In genomic region chr12:64625243-64626077, GRCh38 we compare ENCODE assay signal across 8 cellular contexts. TPM values are rescaled to one million over a fixed set of nuclear protein-coding genes. Genes with fewer than 3 reads are reported as not detected.
DNase-seq lines count a peak whose midpoint lies in the region; TF ChIP-seq lines count a peak whose summit lies in the region.

No MANE protein-coding gene starts in this region.

- H3K27ac Mint-ChIP-seq in neural crest cell (ENCODE audit: unreplicated experiment) = peak overlapping the region; percentile 93

- no peaks in the 10 kb centered on the region for H3K27me3 ChIP-seq in Loucy (ENCODE audit: insufficient read depth, low read length, poor library complexity, severe bottlenecking)

- peak overlapping the region; percentile 34 for H3K4me2 ChIP-seq in Loucy (ENCODE audit: low read depth, low read length, poor library complexity, severe bottlenecking)

- H3F3A ChIP-seq in Loucy (ENCODE audit: low read depth) = no peaks in the 10 kb centered on the region

- H3K9ac ChIP-seq in Loucy (ENCODE audit: low read depth, low read length, poor library complexity, severe bottlenecking) = no peak overlapping the region

- H3K4me1 ChIP-seq in Loucy (ENCODE audit: insufficient read depth, low read length, poor library complexity, severe bottlenecking) = peaks cover 12% of the 10 kb centered on the region

- peaks cover 94% of the 10 kb centered on the region for H3K79me2 ChIP-seq in Loucy (ENCODE audit: insufficient read depth, low read length)

- H3K27me3 Mint-ChIP-seq in neural crest cell (ENCODE audit: low read depth) = no peaks in the 10 kb centered on the region

- H3K4me3 ChIP-seq in GM12864 (ENCODE audit: low read depth, low read length) (peak overlapping the region; percentile 39), Loucy (ENCODE audit: low read length, poor library complexity, severe bottlenecking) (no peak overlapping the region), fibroblast of pulmonary artery (replicated peaks; ENCODE audit: low read depth, low read length) (peak overlapping the region; percentile 30)

- TF ChIP-seq CTCF in GM12864 (IDR thresholded peaks at IDR 0.05; ENCODE audit: low read depth, low read length, missing control alignments) (no peak), Loucy (conservative IDR thresholded peaks at IDR 0.05; ENCODE audit: low read length) (no peak), fibroblast of pulmonary artery (IDR thresholded peaks at IDR 0.05; ENCODE audit: low read length, missing control alignments) (no peak), neural crest cell (conservative IDR thresholded peaks at IDR 0.05) (no peak)

- H3K9me2 ChIP-seq in Loucy (replicated peaks; ENCODE audit: low read depth, low read length) = no peaks in the 10 kb centered on the region

- H3K36me3 ChIP-seq in Loucy (ENCODE audit: insufficient read depth, low read length) = peaks cover 12% of the 10 kb centered on the region; the same call in 1 of the 2 replicates

- H3K9me3 Mint-ChIP-seq in neural crest cell = no peaks in the 10 kb centered on the region

- no peak for DNase-seq in GM12864 (ENCODE audit: low read depth)
- DNase-seq in H4 (ENCODE audit: low spot score) = peak; percentile 74
- peak; percentile 13 for DNase-seq in activated T-cell treated with anti-CD3 and anti-CD28 coated beads for 4 hours
- DNase-seq in fibroblast of pulmonary artery (ENCODE audit: low read depth) = peak; percentile 90
- DNase-seq in neural crest cell (ENCODE audit: low read depth, low spot score) = no peak
- DNase-seq in iPS-NIHi7 (ENCODE audit: extremely low spot score) = no peak
- DNase-seq in NCI-H345 (lab: John Stamatoyannopoulos, UW) = no peak

- peaks cover 25% of the 10 kb centered on the region for H3K4me1 Mint-ChIP-seq in neural crest cell

- H3K36me3 Mint-ChIP-seq in neural crest cell (ENCODE audit: low read depth) = peaks cover under 1% of the 10 kb centered on the region

- H3K9me3 ChIP-seq in Loucy (ENCODE audit: insufficient read depth, low read depth, low read length) = no peaks in the 10 kb centered on the region

- H4K20me1 ChIP-seq in Loucy (ENCODE audit: insufficient read depth, low read length, poor library complexity, severe bottlenecking) = no peaks in the 10 kb centered on the region

- no peak overlapping the region for H2AFZ ChIP-seq in Loucy (ENCODE audit: low read length)

- peak overlapping the region; percentile 28 for H3K4me3 Mint-ChIP-seq in neural crest cell

RNA-seq across cellular contexts. Expression of gene RASSF3, which starts 15.2 kb away (rescaled TPM):
- total RNA-seq in H4 (2014; rRNA removed; shearing (Covaris generic)) = 7.8 and 9.1 TPM in 2 replicates
- total RNA-seq in neural crest cell = 18.1 and 19.0 TPM in 2 replicates

Comparison
In these comparisons a context has a peak if more than half of its experiments do, and no peak if none do; other contexts are left out.
1. DNase-seq: peak in H4 (single experiment), activated T-cell treated with anti-CD3 and anti-CD28 coated beads for 4 hours (single experiment) and fibroblast of pulmonary artery (single experiment); none in GM12864 (single experiment), neural crest cell (single experiment), iPS-NIHi7 (single experiment) and NCI-H345 (single experiment).